Comparison of ENCODE assay signal across 2 cellular contexts in genomic region chr13:31927219-31927653, GRCh38.
TF ChIP-seq lines count a peak whose summit lies in the region.

No MANE protein-coding gene starts in this region.

TF ChIP-seq in A549, 52 proteins besides CTCF, POLR2A, EP300 and RAD21 (continued from another document):
- no peak for TF ChIP-seq PBX3 (IDR thresholded peaks at IDR 0.05)
TF ChIP-seq in A549: peak in this region for 0.

TF ChIP-seq in liver, 16 proteins besides CTCF, POLR2A, EP300 and RAD21 (continued from another document):
- TF ChIP-seq ZBTB33 (IDR thresholded peaks at IDR 0.05) (no peak), HNF4G (IDR thresholded peaks at IDR 0.05) (no peak), REST (IDR thresholded peaks at IDR 0.05) (peak; percentile 65), FOXA1 (IDR thresholded peaks at IDR 0.05) (peak; percentile 94)
TF ChIP-seq in liver: peak in this region for 8.
